13 cellular contexts compared by ENCODE assay signal in genomic region chr17:38861399-38861843, GRCh38. TPM values are rescaled to one million over a fixed set of nuclear protein-coding genes. Genes with fewer than 3 reads are reported as not detected.
A peak's percentile ranks its signal among the peaks of the same experiment; 100 is the strongest.
DNase-seq lines count a peak whose midpoint lies in the region; ATAC-seq, FAIRE-seq and TF ChIP-seq lines count a peak whose summit lies in the region.
"Had no signal": no experiment of that assay in that cellular context is flagged by ENCODE, and none has a peak within 500 bp of the region (broad histone marks: within the 10 kb centered on the region; RNA-seq: fewer than 3 reads in every experiment).

No MANE protein-coding gene starts in this region.

- no peaks in the 10 kb centered on the region for H3K4me1 ChIP-seq in tibial nerve

- no peak for TF ChIP-seq EP300 in tibial nerve (IDR thresholded peaks at IDR 0.05)

- DNase-seq in Calu3 (peak; percentile 64), NCI-H446 (lab: John Stamatoyannopoulos, UW) (peak; percentile 45 to 58), bronchial epithelial cell (ENCODE audit: low read depth) (peak; percentile 33), NCI-H2107 (lab: John Stamatoyannopoulos, UW) (no peak), tibial nerve (ENCODE audit: low spot score in 2 of 2) (no peak)
- DNase-seq: activated CD4-positive, alpha-beta T cell treated with anti-CD3 and anti-CD28 coated beads, Interleukin-2, amount 50 U/mL, for 4 hours; MG63 had no signal

- 18 to 27% methylated on average over 8 of the region's 8 CpGs for WGBS in tibial nerve, 2 donors

- peaks cover 20% of the 10 kb centered on the region for H3K36me3 Mint-ChIP-seq in Calu3 (ENCODE audit: insufficient read depth, unreplicated experiment)

- no peaks in the 10 kb centered on the region for H3K9me3 ChIP-seq in tibial nerve
- H3K9me3 ChIP-seq: MG63 had no signal

- no TSS peak for BruUV-seq in Calu3 (replicated peaks; lab: Mats Ljungman, UMichigan)

- no peak overlapping the region for H3K27ac ChIP-seq in tibial nerve

- CTCF ChIA-PET in Calu3 (lab: Charles Lee) = interaction anchor here (1.1 kb wide), 1 partner anchor 292 kb away, joined by 7 read pairs; no protein-coding TSS in a partner anchor

- H3K27ac Mint-ChIP-seq in Calu3 (ENCODE audit: unreplicated experiment) = peak overlapping the region; percentile 30

- FAIRE-seq in A204.1 (lab: Jason Lieb, UNC) (peak; percentile 57), bronchial epithelial cell (lab: Jason Lieb, UNC) (no peak)
- FAIRE-seq: astrocyte, GM18507, keratinocyte had no signal

- no peak overlapping the region for H3K4me3 ChIP-seq in bronchial epithelial cell (ENCODE audit: low read depth, low read length)
- H3K4me3 ChIP-seq in tibial nerve = no peak overlapping the region
- H3K4me3 ChIP-seq: MG63 had no signal

- H3K36me3 ChIP-seq in bronchial epithelial cell (ENCODE audit: control insufficient read depth, insufficient read depth, low read length) (no peaks in the 10 kb centered on the region), tibial nerve (no peaks in the 10 kb centered on the region)
- H3K36me3 ChIP-seq: MG63 had no signal

- H3K9me3 Mint-ChIP-seq in Calu3 (ENCODE audit: low read depth, unreplicated experiment) = no peaks in the 10 kb centered on the region

- ATAC-seq in HG02938 (IDR thresholded peaks at IDR 0.05; ENCODE audit: unreplicated experiment) = no peak
- ATAC-seq in GM21717 (IDR thresholded peaks at IDR 0.05; ENCODE audit: unreplicated experiment) = no peak

- H3K27me3 Mint-ChIP-seq in Calu3 (ENCODE audit: unreplicated experiment) = no peaks in the 10 kb centered on the region

- H3K4me1 Mint-ChIP-seq in Calu3 (ENCODE audit: low read depth, unreplicated experiment) = peaks cover 20% of the 10 kb centered on the region

- no peak overlapping the region for H3K4me3 Mint-ChIP-seq in Calu3 (ENCODE audit: low read depth, unreplicated experiment)

- TF ChIP-seq POLR2A in tibial nerve (IDR thresholded peaks at IDR 0.05) = no peak

- H3K27me3 ChIP-seq in bronchial epithelial cell (ENCODE audit: control insufficient read depth, insufficient read depth, low read length) (no peaks in the 10 kb centered on the region), tibial nerve (no peaks in the 10 kb centered on the region)
- H3K27me3 ChIP-seq: MG63 had no signal

- intact Hi-C loops in Calu3 (cut with micrococcal nuclease; ENCODE audit: unreplicated experiment) = no loop called here

- no peak for TF ChIP-seq CTCF in Calu3 (IDR thresholded peaks at IDR 0.05; ENCODE audit: unreplicated experiment)
- no peak for TF ChIP-seq CTCF in bronchial epithelial cell (IDR thresholded peaks at IDR 0.05; ENCODE audit: insufficient read depth, low read length, severe bottlenecking)
- no peak for TF ChIP-seq CTCF in tibial nerve (IDR thresholded peaks at IDR 0.05)

RNA-seq across cellular contexts. Expression of gene RPL23, which starts 7.9 kb away (rescaled TPM):
- total RNA-seq in Calu3 (2022) = 3,443 and 3,829 TPM in 2 replicates
- 1,912 and 3,303 TPM in 2 replicates for total RNA-seq in bronchial epithelial cell
- total RNA-seq in tibial nerve = 1,000 to 10,000 TPM; 1,112 to 1,642 (median 1,331) TPM

RNA-seq across cellular contexts. Expression of gene LASP1, which starts 8.4 kb away (rescaled TPM):
- total RNA-seq in Calu3 (2022) (479 and 558 TPM in 2 replicates), bronchial epithelial cell (18.6 and 21.9 TPM in 2 replicates), tibial nerve (100 to 1,000 TPM; 110 to 165 (median 137) TPM)

RNA-seq across cellular contexts. Expression of gene CWC25, which starts 36.3 kb away (rescaled TPM):
- total RNA-seq in Calu3 (2022) (77.8 and 78.9 TPM in 2 replicates), bronchial epithelial cell (11.6 and 14.3 TPM in 2 replicates), tibial nerve (10 to 100 TPM; 19.0 to 43.3 (median 24.9) TPM)

Comparison
In these comparisons a context has a peak if more than half of its experiments do, and no peak if none do; other contexts are left out.
1. DNase-seq: peak in Calu3 (single experiment), NCI-H446 (2 of 2) and bronchial epithelial cell (single experiment); none in NCI-H2107 (single experiment) and tibial nerve (0 of 2).